Comparison of ENCODE assay signal across 30 cellular contexts in genomic region chr7:124959676-124960075, GRCh38.
"Had no signal": no experiment of that assay in that cellular context is flagged by ENCODE, and none has a peak within 500 bp of the region (broad histone marks: within the 10 kb centered on the region; RNA-seq: fewer than 3 reads in every experiment).

No MANE protein-coding gene starts in this region.

- H3K27me3 ChIP-seq: SJCRH30 had no signal

- H3K27ac Mint-ChIP-seq: activated B cell treated with CpG ODN at 0.5 μM for 24 hours; activated CD4-positive, alpha-beta T cell treated with anti-CD3 and anti-CD28 coated beads, Interleukin-2, amount 10 ng/mL, durations not matched to agents 24 days and 14 days; activated CD8-positive, alpha-beta memory T cell treated with anti-CD3 and anti-CD28 coated beads, Interleukin-2, amount 10 ng/mL, durations not matched to agents 7 days and 5 days; activated naive CD4-positive, alpha-beta T cell treated with anti-CD3 and anti-CD28 coated beads, Interleukin-2, amount 50 U/mL, for 24 hours; activated T-cell treated with anti-CD3 and anti-CD28 coated beads, Interleukin-2, amount 50 U/mL, for 24 hours; activated T-helper 1 cell treated with anti-CD3 and anti-CD28 coated beads, Interleukin-12 subunit alpha, Interleukin-12 subunit beta, Interleukin-2, Interleukin-4 antibody, amounts not matched to agents 30 ng/mL and 10 ng/mL and 1 ng/mL, durations not matched to agents 14 hours and 24 hours and 36 hours; T-helper 1 cell treated with Interleukin-12 subunit alpha and Interleukin-12 subunit beta and Interleukin-4 antibody, amounts not matched to agents 30 μg/mL and 1 μg/mL, for 36 hours had no signal

- H3K27ac ChIP-seq: RWPE1, SJCRH30 had no signal

- H3K4me1 Mint-ChIP-seq: activated B cell treated with CpG ODN at 0.5 μM for 24 hours; activated CD4-positive, alpha-beta T cell treated with anti-CD3 and anti-CD28 coated beads, Interleukin-2, amount 10 ng/mL, durations not matched to agents 24 days and 14 days; activated CD8-positive, alpha-beta memory T cell treated with anti-CD3 and anti-CD28 coated beads, Interleukin-2, amount 10 ng/mL, durations not matched to agents 7 days and 5 days; activated naive CD4-positive, alpha-beta T cell treated with anti-CD3 and anti-CD28 coated beads, Interleukin-2, amount 50 U/mL, for 24 hours had no signal

- DNase-seq: activated B cell treated with CpG ODN at 0.5 μM for 24 hours; activated CD4-positive, alpha-beta T cell treated with anti-CD3 and anti-CD28 coated beads for 1 hour; activated CD4-positive, alpha-beta T cell treated with anti-CD3 and anti-CD28 coated beads, Interleukin-2, amount 10 ng/mL, durations not matched to agents 24 days and 14 days; activated CD4-positive, alpha-beta T cell treated with anti-CD3 and anti-CD28 coated beads, Interleukin-2, amount 50 U/mL, for 48 hours; activated CD8-positive, alpha-beta memory T cell treated with anti-CD3 and anti-CD28 coated beads, Interleukin-2, amount 10 ng/mL, durations not matched to agents 7 days and 5 days; activated effector memory CD4-positive, alpha-beta T cell treated with Interleukin-2 at 50 U/mL for 16 hours; activated naive CD4-positive, alpha-beta T cell; activated T-cell treated with anti-CD3 and anti-CD28 coated beads, Interleukin-2, amount 50 U/mL, for 24 hours; aorta; caudate nucleus; KG1; MV-4-11; NCI-H1105; NCI-H1436; NCI-H1694 treated with DMSO at 0.1 percent for 48 hours; NCI-H2029 treated with DMSO at 0.1 percent for 48 hours; NCI-H345; NCI-H510A treated with DMSO at 0.1 percent for 48 hours; NCI-H69; NK-92 treated with Interleukin-12 subunit alpha and Interleukin-12 subunit beta, amount 100 ng/mL, for 24 hours; OCI-M1; Right ventricle myocardium superior; SJCRH30; SW 1271 had no signal

- H3K4me3 Mint-ChIP-seq: activated B cell treated with CpG ODN at 0.5 μM for 24 hours; activated CD4-positive, alpha-beta T cell treated with anti-CD3 and anti-CD28 coated beads, Interleukin-2, amount 10 ng/mL, durations not matched to agents 24 days and 14 days; activated CD8-positive, alpha-beta memory T cell treated with anti-CD3 and anti-CD28 coated beads, Interleukin-2, amount 10 ng/mL, durations not matched to agents 7 days and 5 days; activated naive CD4-positive, alpha-beta T cell treated with anti-CD3 and anti-CD28 coated beads, Interleukin-2, amount 50 U/mL, for 24 hours; activated T-cell treated with anti-CD3 and anti-CD28 coated beads, Interleukin-2, amount 50 U/mL, for 24 hours; activated T-helper 1 cell treated with anti-CD3 and anti-CD28 coated beads, Interleukin-12 subunit alpha, Interleukin-12 subunit beta, Interleukin-2, Interleukin-4 antibody, amounts not matched to agents 30 ng/mL and 10 ng/mL and 1 ng/mL, durations not matched to agents 14 hours and 24 hours and 36 hours; T-helper 1 cell treated with Interleukin-12 subunit alpha and Interleukin-12 subunit beta and Interleukin-4 antibody, amounts not matched to agents 30 μg/mL and 1 μg/mL, for 36 hours had no signal

- H3K4me3 ChIP-seq: SJCRH30 had no signal

- ATAC-seq: activated CD8-positive, alpha-beta memory T cell treated with anti-CD3 and anti-CD28 coated beads, Interleukin-2, amount 10 ng/mL, durations not matched to agents 7 days and 5 days; Panc1; SK-N-SH treated with all-trans-retinoic acid at 6 μM for 48 hours had no signal

- H3K9me3 ChIP-seq: SJCRH30 had no signal

- H3K4me1 ChIP-seq: SJCRH30 had no signal

- H3K9me3 Mint-ChIP-seq: T-helper 1 cell treated with Interleukin-12 subunit alpha and Interleukin-12 subunit beta and Interleukin-4 antibody, amounts not matched to agents 30 μg/mL and 1 μg/mL, for 36 hours had no signal

- H3K27me3 Mint-ChIP-seq: activated B cell treated with CpG ODN at 0.5 μM for 24 hours; activated CD4-positive, alpha-beta T cell treated with anti-CD3 and anti-CD28 coated beads, Interleukin-2, amount 10 ng/mL, durations not matched to agents 24 days and 14 days; activated CD8-positive, alpha-beta memory T cell treated with anti-CD3 and anti-CD28 coated beads, Interleukin-2, amount 10 ng/mL, durations not matched to agents 7 days and 5 days; activated naive CD4-positive, alpha-beta T cell treated with anti-CD3 and anti-CD28 coated beads, Interleukin-2, amount 50 U/mL, for 24 hours; activated T-cell treated with anti-CD3 and anti-CD28 coated beads, Interleukin-2, amount 50 U/mL, for 24 hours had no signal

- H3K36me3 ChIP-seq: SJCRH30 had no signal
